ENCODE assay signal across 24 cellular contexts in genomic region chr4:188262464-188262863, GRCh38.
DNase-seq lines count a peak whose midpoint lies in the region; ATAC-seq, FAIRE-seq and TF ChIP-seq lines count a peak whose summit lies in the region.
"Had no signal": no experiment of that assay in that cellular context is flagged by ENCODE, and none has a peak within 500 bp of the region (broad histone marks: within the 10 kb centered on the region; RNA-seq: fewer than 3 reads in every experiment).

No MANE protein-coding gene starts in this region.

- TF ChIP-seq POLR2A in H54 (IDR thresholded peaks at IDR 0.05; ENCODE audit: low read depth, low read length), result no peak

- peak; percentile 45 for DNase-seq in H54 (ENCODE audit: insufficient read length, low spot score)
- peak; percentile 51 for DNase-seq in amniotic stem cell (lab: John Stamatoyannopoulos, UW)
- peak; percentile 25 to 61 for DNase-seq in foreskin keratinocyte
- DNase-seq in smooth muscle cell of the brain vasculature (ENCODE audit: low read depth, low spot score), result peak; percentile 4
- no peak for DNase-seq in GOT3 (lab: John Stamatoyannopoulos, UW)
- DNase-seq in NCI-H345 treated with DMSO at 0.1 percent for 48 hours (lab: John Stamatoyannopoulos, UW; ENCODE audit: unreplicated experiment), result no peak
- DNase-seq: activated CD4-positive, alpha-beta T cell treated with anti-CD3 and anti-CD28 coated beads for 48 hours; activated naive CD4-positive, alpha-beta T cell; activated T-cell treated with anti-CD3 and anti-CD28 coated beads, Interleukin-2, amount 50 U/mL, for 48 hours; adrenal gland; CD4-positive, CD25-positive, alpha-beta regulatory T cell; head of caudate nucleus; Karpas-422; naive B cell; NCI-H187 treated with DMSO at 0.1 percent for 48 hours; NCI-H526; nucleus accumbens; stimulated activated CD4-positive, alpha-beta T cell treated with anti-CD3 and anti-CD28 coated beads, Interleukin-12 subunit alpha, Interleukin-12 subunit beta, amount 100 ng/mL, for 4 hours; stimulated activated CD4-positive, alpha-beta T cell treated with anti-CD3 and anti-CD28 coated beads, Interleukin-4, amount 100 ng/mL, for 24 hours; stimulated activated naive B cell treated with anti-CD40 and anti-IgM and Interleukin-4, amounts not matched to agents 10 μg/mL and 1 μg/mL and 100 μg/mL, for 72 hours had no signal

- no peak for TF ChIP-seq CTCF in foreskin keratinocyte (conservative IDR thresholded peaks at IDR 0.05)

- no peak overlapping the region for H3K27ac ChIP-seq in foreskin keratinocyte
- H3K27ac ChIP-seq: adrenal gland, thoracic aorta, VCaP had no signal

- H3K27me3 ChIP-seq in foreskin keratinocyte, result no peaks in the 10 kb centered on the region
- H3K27me3 ChIP-seq: adrenal gland had no signal

- ATAC-seq in foreskin keratinocyte (peak; percentile 36), HG02610 (IDR thresholded peaks at IDR 0.05; ENCODE audit: unreplicated experiment) (no peak)
- ATAC-seq: stimulated activated naive B cell treated with anti-CD40 and anti-IgM and Interleukin-4, amounts not matched to agents 10 μg/mL and 1 μg/mL and 100 μg/mL, for 72 hours had no signal

- H3K4me1 ChIP-seq in foreskin keratinocyte, result no peaks in the 10 kb centered on the region
- H3K4me1 ChIP-seq: adrenal gland had no signal

- no peak for FAIRE-seq in H54 (lab: Jason Lieb, UNC)
- FAIRE-seq: GM19239 had no signal

Comparison
In these comparisons a context has a peak if more than half of its experiments do, and no peak if none do; other contexts are left out.
1. DNase-seq: peak in H54 (single experiment), amniotic stem cell (single experiment), foreskin keratinocyte (2 of 2) and smooth muscle cell of the brain vasculature (single experiment); none in GOT3 (single experiment) and NCI-H345 treated with DMSO at 0.1 percent for 48 hours (single experiment).